ENCODE assay signal across 1 cellular context in genomic region chr2:69644506-69644979, GRCh38.
TF ChIP-seq lines count a peak whose summit lies in the region.

No MANE protein-coding gene starts in this region.

TF ChIP-seq in WTC11, 78 proteins besides CTCF, POLR2A, EP300 and RAD21 (continued from another document):
- TF ChIP-seq AFF4 (CRISPR knock-in tag; IDR thresholded peaks at IDR 0.05; ENCODE audit: borderline replicate concordance) (no peak), ZNF423 (CRISPR knock-in tag; IDR thresholded peaks at IDR 0.05) (no peak), ZMAT4 (CRISPR knock-in tag; IDR thresholded peaks at IDR 0.05) (no peak), ZNF317 (CRISPR knock-in tag; IDR thresholded peaks at IDR 0.05; ENCODE audit: borderline replicate concordance, low read depth) (no peak), ARID4B (CRISPR knock-in tag; IDR thresholded peaks at IDR 0.05; ENCODE audit: borderline replicate concordance) (no peak)
